ENCODE assay signal across 1 cellular context in genomic region chr19:50947123-50947522, GRCh38.
A peak's percentile ranks its signal among the peaks of the same experiment; 100 is the strongest.
TF ChIP-seq lines count a peak whose summit lies in the region.

No MANE protein-coding gene starts in this region.

TF ChIP-seq in K562, 482 proteins besides CTCF, POLR2A, EP300 and RAD21:
- TF ChIP-seq BCOR (IDR thresholded peaks at IDR 0.05) (peak; percentile 56), CBFA2T3 (IDR thresholded peaks at IDR 0.05) (no peak), SPI1 (IDR thresholded peaks at IDR 0.05; ENCODE audit: borderline replicate concordance, low read depth, low read length) (no peak), CHD1 (IDR thresholded peaks at IDR 0.05; ENCODE audit: low read length) (no peak), SLC30A9 (CRISPR knock-in tag; IDR thresholded peaks at IDR 0.05) (no peak), NEUROD1 (IDR thresholded peaks at IDR 0.05; ENCODE audit: borderline replicate concordance, low read depth, low read length, partially characterized antibody) (no peak), ZKSCAN3 (CRISPR knock-in tag; IDR thresholded peaks at IDR 0.05) (no peak), TFAM (CRISPR knock-in tag; conservative IDR thresholded peaks at IDR 0.05) (no peak), RBM25 (IDR thresholded peaks at IDR 0.05; ENCODE audit: low read depth, low read length, severe bottlenecking) (peak; percentile 63), MTA1 (IDR thresholded peaks at IDR 0.05; ENCODE audit: borderline replicate concordance) (no peak), NCOA4 (IDR thresholded peaks at IDR 0.05; ENCODE audit: partially characterized antibody) (no peak), MAZ (CRISPR knock-in tag; conservative IDR thresholded peaks at IDR 0.05 in 1 of 2, IDR thresholded peaks at IDR 0.05 in 1 of 2) (no peak), ZNF253 (CRISPR knock-in tag; conservative IDR thresholded peaks at IDR 0.05) (no peak), TFE3 (CRISPR knock-in tag; IDR thresholded peaks at IDR 0.05) (no peak), NBN (IDR thresholded peaks at IDR 0.05; ENCODE audit: low read depth) (no peak), MGA (IDR thresholded peaks at IDR 0.05) (no peak), CTBP1 (IDR thresholded peaks at IDR 0.05; ENCODE audit: borderline replicate concordance) (no peak)
